In the genomic region with DNA sequence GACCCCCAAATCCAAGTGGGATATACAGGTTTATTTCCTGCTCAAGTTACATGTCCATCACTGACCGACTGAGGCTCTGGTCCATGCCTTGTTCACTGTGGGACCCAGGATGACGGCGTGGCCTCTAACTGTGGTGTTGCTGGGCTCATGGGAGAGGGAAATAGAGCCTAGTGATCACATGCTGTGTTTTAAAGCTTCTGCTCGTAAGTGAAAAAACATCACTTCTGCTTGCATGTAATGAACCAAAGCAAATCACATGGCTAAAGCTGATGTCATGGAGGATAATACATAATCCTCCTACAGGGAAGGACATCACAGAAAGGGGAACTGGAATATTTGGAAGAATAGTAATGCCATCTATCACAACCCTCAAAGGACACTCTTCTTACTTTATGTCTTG, we compare ENCODE assay signal across 11 cellular contexts.
"Had no signal": no experiment of that assay in that cellular context is flagged by ENCODE, and none has a peak within 500 bp of the region (broad histone marks: within the 10 kb centered on the region; RNA-seq: fewer than 3 reads in every experiment).

No MANE protein-coding gene starts in this region.

- H3K27me3 ChIP-seq: ovary, transverse colon had no signal

- H3K36me3 ChIP-seq: ovary, transverse colon had no signal

- H3K27me3 Mint-ChIP-seq: stimulated activated memory B cell treated with anti-CD40 and anti-IgM and Interleukin-4, amounts not matched to agents 10 μg/mL and 1 μg/mL and 100 μg/mL, for 72 hours; T-cell had no signal

- H3K9me3 ChIP-seq: ovary, transverse colon had no signal

- H3K4me3 ChIP-seq: ovary, transverse colon had no signal

- H3K9me3 Mint-ChIP-seq: activated naive CD4-positive, alpha-beta T cell treated with anti-CD3 and anti-CD28 coated beads for 36 hours; activated T-helper 17 cell treated with anti-CD3 and anti-CD28 coated beads, Interleukin-2, amount 50 U/mL, for 72 hours; stimulated activated memory B cell treated with anti-CD40 and anti-IgM and Interleukin-4, amounts not matched to agents 10 μg/mL and 1 μg/mL and 100 μg/mL, for 72 hours; T-cell had no signal

- H3K27ac ChIP-seq: epithelial cell of prostate, ovary, transverse colon, VCaP had no signal

- H3K27ac Mint-ChIP-seq: activated naive CD4-positive, alpha-beta T cell treated with anti-CD3 and anti-CD28 coated beads for 36 hours; activated T-helper 17 cell treated with anti-CD3 and anti-CD28 coated beads, Interleukin-2, amount 50 U/mL, for 72 hours; stimulated activated memory B cell treated with anti-CD40 and anti-IgM and Interleukin-4, amounts not matched to agents 10 μg/mL and 1 μg/mL and 100 μg/mL, for 72 hours had no signal

- DNase-seq: activated CD4-positive, alpha-beta T cell treated with anti-CD3 and anti-CD28 coated beads, Interleukin-2, amount 50 U/mL, for 48 hours; activated naive CD4-positive, alpha-beta T cell treated with anti-CD3 and anti-CD28 coated beads for 36 hours; ovary; stimulated activated CD4-positive, alpha-beta T cell treated with anti-CD3 and anti-CD28 coated beads, Interleukin-2, amount 100 ng/mL, for 48 hours; T-cell; T1000; transverse colon had no signal

- H3K4me3 Mint-ChIP-seq: activated naive CD4-positive, alpha-beta T cell treated with anti-CD3 and anti-CD28 coated beads for 36 hours; activated T-helper 17 cell treated with anti-CD3 and anti-CD28 coated beads, Interleukin-2, amount 50 U/mL, for 72 hours; stimulated activated memory B cell treated with anti-CD40 and anti-IgM and Interleukin-4, amounts not matched to agents 10 μg/mL and 1 μg/mL and 100 μg/mL, for 72 hours; T-cell had no signal

- ATAC-seq: activated T-helper 17 cell treated with anti-CD3 and anti-CD28 coated beads, Interleukin-2, amount 50 U/mL, for 72 hours; stimulated activated memory B cell treated with anti-CD40 and anti-IgM and Interleukin-4, amounts not matched to agents 10 μg/mL and 1 μg/mL and 100 μg/mL, for 72 hours; T-cell had no signal

- H3K36me3 Mint-ChIP-seq: stimulated activated memory B cell treated with anti-CD40 and anti-IgM and Interleukin-4, amounts not matched to agents 10 μg/mL and 1 μg/mL and 100 μg/mL, for 72 hours; T-cell had no signal
